Comparison of ENCODE assay signal across 13 cellular contexts in the genomic region with DNA sequence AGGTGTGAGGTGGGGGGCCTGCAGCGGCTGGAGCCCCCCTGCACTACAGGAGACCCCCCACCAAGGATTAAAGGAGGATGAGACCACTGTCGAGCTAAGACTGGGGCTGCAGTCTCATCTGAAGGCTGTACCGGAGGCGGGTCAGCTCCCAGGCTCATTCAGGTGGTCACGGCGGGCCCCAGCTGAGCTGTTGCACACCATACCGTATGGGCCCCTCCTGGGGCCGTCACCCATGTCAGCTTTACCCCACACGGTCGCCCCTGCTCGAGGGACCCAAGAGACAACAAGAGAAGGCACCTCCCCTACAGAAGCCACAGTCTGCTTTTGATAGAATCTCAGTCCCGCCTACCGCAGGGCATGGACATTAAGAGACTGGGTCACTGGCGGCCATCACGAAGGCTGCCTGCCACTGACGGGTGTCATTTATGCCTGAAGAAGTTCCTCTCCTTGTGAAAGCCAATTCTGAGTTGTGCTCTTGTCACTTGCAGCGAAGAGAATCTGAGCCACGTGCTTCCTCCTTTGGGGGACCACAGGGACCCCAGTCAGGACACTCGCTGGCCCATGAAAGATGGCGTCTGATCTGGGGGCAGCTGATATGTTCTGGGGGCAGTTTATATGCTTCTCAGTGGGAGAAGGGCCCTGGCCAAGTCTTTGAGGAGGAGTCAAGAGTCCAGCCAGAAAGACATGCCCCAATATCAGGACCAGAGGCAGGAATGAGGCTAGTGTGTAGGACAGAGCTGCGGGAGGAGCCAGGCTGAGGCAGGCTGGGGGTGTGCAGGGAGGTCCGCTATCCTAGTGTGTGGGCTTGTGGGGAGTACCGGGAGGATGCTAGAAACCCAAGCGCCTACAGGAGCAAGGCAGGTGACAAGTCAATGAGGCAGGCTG.
"Had no signal": no experiment of that assay in that cellular context is flagged by ENCODE, and none has a peak within 500 bp of the region (broad histone marks: within the 10 kb centered on the region; RNA-seq: fewer than 3 reads in every experiment).

No MANE protein-coding gene starts in this region.

- H3K27me3 ChIP-seq: tibial artery had no signal

- H3K27ac ChIP-seq: epithelial cell of prostate, gastroesophageal sphincter, tibial artery had no signal

- DNase-seq: activated CD4-positive, alpha-beta T cell treated with anti-CD3 and anti-CD28 coated beads, Interleukin-2, amount 50 U/mL, for 1 hour; activated T-cell treated with anti-CD3 and anti-CD28 coated beads, Interleukin-2, amount 50 U/mL, for 4 hours; caudate nucleus; cortex of kidney; effector memory CD4-positive, alpha-beta T cell; mucosa of descending colon; SHP77 treated with DMSO at 0.1 percent for 48 hours; small intestine; T-helper 17 cell had no signal

- ATAC-seq: activated T-cell treated with anti-CD3 and anti-CD28 coated beads, Interleukin-2, amount 50 U/mL, for 4 hours; gastroesophageal sphincter; mucosa of descending colon; naive thymus-derived CD8-positive, alpha-beta T cell; T-helper 17 cell had no signal

- H3K4me3 ChIP-seq: gastroesophageal sphincter, mucosa of descending colon, tibial artery had no signal
